Comparison of ENCODE assay signal across 24 cellular contexts in the genomic region with DNA sequence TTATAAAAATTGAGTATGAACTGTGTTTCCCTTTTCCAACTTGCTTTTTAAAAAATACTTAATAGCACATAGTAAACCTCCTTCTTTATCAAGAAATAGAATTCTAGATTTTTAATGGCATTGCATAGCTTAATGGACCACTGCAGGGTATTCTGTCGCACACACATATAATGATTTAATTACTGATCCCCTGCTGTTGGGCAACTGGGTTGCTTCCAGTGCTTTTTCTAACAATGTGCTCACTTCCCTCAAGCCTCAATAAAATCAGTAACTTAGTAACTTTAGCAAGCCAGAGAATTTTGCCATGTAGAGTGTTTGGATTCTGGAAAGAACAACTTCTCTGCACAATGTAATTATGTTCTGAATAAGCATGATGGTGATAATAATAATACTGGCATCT.
"Had no signal": no experiment of that assay in that cellular context is flagged by ENCODE, and none has a peak within 500 bp of the region (broad histone marks: within the 10 kb centered on the region; RNA-seq: fewer than 3 reads in every experiment).

No MANE protein-coding gene starts in this region.

- H3K4me1 Mint-ChIP-seq: naive B cell had no signal

- H3K9me3 ChIP-seq: colonic mucosa, esophagus squamous epithelium, gastrocnemius medialis, heart right ventricle, left lung, lower lobe of right lung, mucosa of descending colon had no signal

- DNase-seq: colonic mucosa; cortex of kidney; effector CD8-positive, alpha-beta T cell; effector memory CD8-positive, alpha-beta T cell; erythroblast; esophagus squamous epithelium; foreskin fibroblast; foreskin melanocyte; gastrocnemius medialis; glutamatergic neuron; head of caudate nucleus; heart right ventricle; hippocampal formation; left cardiac atrium; left lung; left ventricle myocardium superior; lower lobe of right lung; mesenchymal stem cell; mucosa of descending colon; naive B cell had no signal

- H3K27me3 Mint-ChIP-seq: dendritic cell treated with granulocyte-macrophage colony-stimulating factor and Interleukin-4, amounts not matched to agents 40 ng/mL and 50 ng/mL, for 4 days; effector memory CD8-positive, alpha-beta T cell; naive B cell had no signal

- H3K36me3 ChIP-seq: colonic mucosa had no signal

- H3K4me1 ChIP-seq: colonic mucosa had no signal

- H3K27ac ChIP-seq: colonic mucosa, epithelial cell of prostate, esophagus squamous epithelium, gastrocnemius medialis, left lung, lower lobe of right lung had no signal

- H3K4me3 ChIP-seq: colonic mucosa, esophagus squamous epithelium, gastrocnemius medialis, heart right ventricle, left lung, lower lobe of right lung, mucosa of descending colon had no signal

- H3K4me3 Mint-ChIP-seq: dendritic cell treated with granulocyte-macrophage colony-stimulating factor and Interleukin-4, amounts not matched to agents 40 ng/mL and 50 ng/mL, for 4 days; effector memory CD8-positive, alpha-beta T cell; endodermal cell; mesothelial cell of epicardium; naive B cell had no signal

- H3K27ac Mint-ChIP-seq: dendritic cell treated with granulocyte-macrophage colony-stimulating factor and Interleukin-4, amounts not matched to agents 40 ng/mL and 50 ng/mL, for 4 days; effector memory CD8-positive, alpha-beta T cell; endodermal cell; mesothelial cell of epicardium; naive B cell had no signal

- H3K9me3 Mint-ChIP-seq: dendritic cell treated with granulocyte-macrophage colony-stimulating factor and Interleukin-4, amounts not matched to agents 40 ng/mL and 50 ng/mL, for 4 days; effector memory CD8-positive, alpha-beta T cell; endodermal cell; mesothelial cell of epicardium; naive B cell had no signal

- H3K36me3 Mint-ChIP-seq: mesothelial cell of epicardium, naive B cell had no signal
